ENCODE assay signal across 17 cellular contexts in genomic region chr20:64234291-64234791, GRCh38. TPM values are rescaled to one million over a fixed set of nuclear protein-coding genes. Genes with fewer than 3 reads are reported as not detected.
DNase-seq lines count a peak whose midpoint lies in the region; ATAC-seq and TF ChIP-seq lines count a peak whose summit lies in the region.
"Had no signal": no experiment of that assay in that cellular context is flagged by ENCODE, and none has a peak within 500 bp of the region (broad histone marks: within the 10 kb centered on the region; RNA-seq: fewer than 3 reads in every experiment).

No MANE protein-coding gene starts in this region.

- 73 to 83% methylated on average over 6 to 9 of the region's 11 CpGs for WGBS in body of pancreas, 2 donors
- WGBS in heart left ventricle, 4 donors = 65 to 92% (median 91%) methylated on average over 3 to 11 of the region's 11 CpGs
- 64% methylated on average over 11 of the region's 11 CpGs for WGBS in liver

- H3K4me1 ChIP-seq in body of pancreas (peaks cover 13% of the 10 kb centered on the region), heart left ventricle (peaks cover 0 to 25% (median 7%) of the 10 kb centered on the region in 12 donors), liver (ENCODE audit: control insufficient read depth in 4 of 4, insufficient read depth in 4 of 4, low read length in 3 of 4) (peaks cover 25 to 43% (median 35%) of the 10 kb centered on the region in 4 donors), upper lobe of right lung (no peaks in the 10 kb centered on the region)

- no peak overlapping the region for H3K9ac ChIP-seq in liver (ENCODE audit: low read depth in 1 of 2, low read length in 2 of 2)
- H3K9ac ChIP-seq: KMS-11 had no signal

- no peak for TF ChIP-seq CTCF in body of pancreas (IDR thresholded peaks at IDR 0.05)
- no peak for TF ChIP-seq CTCF in heart left ventricle (IDR thresholded peaks at IDR 0.05)
- TF ChIP-seq CTCF in liver (IDR thresholded peaks at IDR 0.05; ENCODE audit: low read depth, low read length, missing input control) = no peak
- TF ChIP-seq CTCF in upper lobe of right lung (IDR thresholded peaks at IDR 0.05) = no peak

- H3K36me3 ChIP-seq in body of pancreas (replicated peaks in 1 of 2; ENCODE audit: insufficient read depth in 1 of 2, low read depth in 2 of 2) (no peaks in the 10 kb centered on the region), heart left ventricle (no peaks in the 10 kb centered on the region), liver (ENCODE audit: control insufficient read depth in 4 of 4, insufficient read depth in 3 of 4, low read depth in 1 of 4, low read length in 3 of 4) (no peaks in the 10 kb centered on the region), upper lobe of right lung (no peaks in the 10 kb centered on the region)

- TF ChIP-seq RAD21 in liver (IDR thresholded peaks at IDR 0.05) = no peak

- intact Hi-C loops in body of pancreas (cut with DNase I) (no loop called here), heart left ventricle (cut with DNase I) (no loop called here), upper lobe of right lung (cut with DNase I) (no loop called here)

- ATAC-seq in body of pancreas (no peak), heart left ventricle (no peak), upper lobe of right lung (no peak), GM19467 (IDR thresholded peaks at IDR 0.05; ENCODE audit: unreplicated experiment) (no peak)
- ATAC-seq: GM12878 had no signal

- no peaks in the 10 kb centered on the region for H3K9me3 ChIP-seq in body of pancreas
- no peaks in the 10 kb centered on the region for H3K9me3 ChIP-seq in heart left ventricle
- H3K9me3 ChIP-seq in liver (ENCODE audit: control insufficient read depth in 4 of 4, low read length in 3 of 4) = no peaks in the 10 kb centered on the region
- no peaks in the 10 kb centered on the region for H3K9me3 ChIP-seq in upper lobe of right lung

- H3K27me3 ChIP-seq in body of pancreas = no peaks in the 10 kb centered on the region
- no peaks in the 10 kb centered on the region for H3K27me3 ChIP-seq in heart left ventricle
- no peaks in the 10 kb centered on the region for H3K27me3 ChIP-seq in liver (ENCODE audit: control insufficient read depth in 4 of 4, insufficient read depth in 4 of 4, low read length in 3 of 4)
- no peaks in the 10 kb centered on the region for H3K27me3 ChIP-seq in upper lobe of right lung

- H3K4me3 ChIP-seq in body of pancreas (no peak overlapping the region), heart left ventricle (no peak overlapping the region), liver (ENCODE audit: low read depth in 1 of 3, low read length in 3 of 3) (no peak overlapping the region), upper lobe of right lung (no peak overlapping the region)
- H3K4me3 ChIP-seq: GM12878, SK-N-MC had no signal

- H3K27ac ChIP-seq in body of pancreas (peak overlapping the region in 3 of 4 donors; percentile 8 to 51 (median 9)), heart left ventricle (peak overlapping the region in 8 of 12 donors; percentile 39 to 83 (median 62)), liver (ENCODE audit: low read depth in 1 of 2, low read length in 2 of 2) (peak overlapping the region; percentile 72 to 93), upper lobe of right lung (no peak overlapping the region)
- H3K27ac ChIP-seq: KMS-11, SK-N-MC had no signal

- DNase-seq in body of pancreas = peak in 1 of 4 donors; percentile 11
- peak in 3 of 5 donors; percentile 23 to 33 (median 24) for DNase-seq in heart left ventricle
- peak; percentile 36 for DNase-seq in upper lobe of right lung
- no peak for DNase-seq in T-helper 2 cell
- no peak for DNase-seq in activated effector memory CD4-positive, alpha-beta T cell treated with Interleukin-2 at 50 U/mL for 16 hours
- DNase-seq: DMS 273 treated with DMSO at 0.1 percent for 48 hours, GDM1, NCI-H1048, NCI-H146, NCI-H2081, NCI-H510A treated with DMSO at 0.1 percent for 48 hours, NCI-H82 had no signal

- no peak for TF ChIP-seq POLR2A in body of pancreas (IDR thresholded peaks at IDR 0.05)
- no peak for TF ChIP-seq POLR2A in heart left ventricle (IDR thresholded peaks at IDR 0.05)

TF ChIP-seq in liver, 16 proteins besides CTCF, POLR2A, EP300 and RAD21:
- TF ChIP-seq HNF4G (IDR thresholded peaks at IDR 0.05) = no peak
TF ChIP-seq in liver: peak in this region for 0.

RNA-seq across cellular contexts. Expression of gene PCMTD2, which starts 21.2 kb away (rescaled TPM):
- total RNA-seq in body of pancreas (10 to 100 TPM; 25.1 to 45.9 TPM), heart left ventricle (100 to 1,000 TPM in 1 of 9 donors, 10 to 100 TPM in 8; 41.7 to 128 (median 66.6) TPM), liver (10 to 100 TPM; 37.2 to 74.4 TPM), upper lobe of right lung (58.8 TPM)
- polyA plus RNA-seq in heart left ventricle (10 to 100 TPM; 23.9 to 29.5 TPM), liver (10 to 100 TPM; 12.7 to 13.6 TPM)

Comparison
In these comparisons a context has a peak if more than half of its experiments do, and no peak if none do; other contexts are left out.
1. DNase-seq: peak in heart left ventricle (3 of 5) and upper lobe of right lung (single experiment); none in T-helper 2 cell (0 of 5) and activated effector memory CD4-positive, alpha-beta T cell treated with Interleukin-2 at 50 U/mL for 16 hours (single experiment).